ENCODE assay signal across 11 cellular contexts in genomic region chr12:2268478-2269286, GRCh38.
DNase-seq lines count a peak whose midpoint lies in the region; ATAC-seq and TF ChIP-seq lines count a peak whose summit lies in the region.
"Had no signal": no experiment of that assay in that cellular context is flagged by ENCODE, and none has a peak within 500 bp of the region (broad histone marks: within the 10 kb centered on the region; RNA-seq: fewer than 3 reads in every experiment).

No MANE protein-coding gene starts in this region.

- no peak overlapping the region for H3K27ac Mint-ChIP-seq in nephron progenitor cell
- no peak overlapping the region for H3K27ac Mint-ChIP-seq in activated naive CD4-positive, alpha-beta T cell treated with anti-CD3 and anti-CD28 coated beads, Interleukin-2, amount 10 ng/mL, durations not matched to agents 7 days and 5 days
- H3K27ac Mint-ChIP-seq: B cell had no signal

- H3K36me3 ChIP-seq in muscle layer of duodenum (ENCODE audit: control insufficient read depth in 1 of 2, insufficient read depth in 2 of 2, low read length in 2 of 2) = peaks cover 0 to 4% of the 10 kb centered on the region in 2 donors
- H3K36me3 ChIP-seq in testis (ENCODE audit: low read depth, missing control alignments) = no peaks in the 10 kb centered on the region
- H3K36me3 ChIP-seq: lower lobe of right lung had no signal

- H3K4me3 Mint-ChIP-seq in nephron progenitor cell = no peak overlapping the region
- H3K4me3 Mint-ChIP-seq in activated naive CD4-positive, alpha-beta T cell treated with anti-CD3 and anti-CD28 coated beads, Interleukin-2, amount 10 ng/mL, durations not matched to agents 7 days and 5 days = no peak overlapping the region
- H3K4me3 Mint-ChIP-seq: B cell had no signal

- H3K9me3 Mint-ChIP-seq in nephron progenitor cell = no peaks in the 10 kb centered on the region
- no peaks in the 10 kb centered on the region for H3K9me3 Mint-ChIP-seq in activated naive CD4-positive, alpha-beta T cell treated with anti-CD3 and anti-CD28 coated beads, Interleukin-2, amount 10 ng/mL, durations not matched to agents 7 days and 5 days

- DNase-seq in A172 (ENCODE audit: low spot score) (peak; percentile 82), LHCN-M2 (ENCODE audit: low read depth) (peak; percentile 73), dorsolateral prefrontal cortex (peak in 4 of 10 donors; percentile 24 to 50 (median 34)), nephron progenitor cell (no peak), left lobe of liver (ENCODE audit: low spot score) (no peak), testis (no peak)
- DNase-seq in activated naive CD4-positive, alpha-beta T cell treated with anti-CD3 and anti-CD28 coated beads, Interleukin-2, amount 10 ng/mL, durations not matched to agents 7 days and 5 days = no peak
- DNase-seq: lower lobe of right lung, NCI-H2081 had no signal

- ATAC-seq in left lobe of liver = no peak
- ATAC-seq: lower lobe of right lung had no signal

- WGBS in testis, 2 donors = 51 to 75% methylated on average over 17 to 18 of the region's 18 CpGs

- TF ChIP-seq CTCF in dorsolateral prefrontal cortex (IDR thresholded peaks at IDR 0.05 in 54 of 56, conservative IDR thresholded peaks at IDR 0.05 in 2 of 56; ENCODE audit: low read depth in 1 of 56, partially characterized antibody in 56 of 56) = no peak
- no peak for TF ChIP-seq CTCF in nephron progenitor cell (IDR thresholded peaks at IDR 0.05)
- no peak for TF ChIP-seq CTCF in testis (IDR thresholded peaks at IDR 0.05)

- peaks cover 0 to 5% (median 0%) of the 10 kb centered on the region in 45 donors for H3K27me3 ChIP-seq in dorsolateral prefrontal cortex
- no peaks in the 10 kb centered on the region for H3K27me3 ChIP-seq in muscle layer of duodenum (ENCODE audit: low read depth, low read length)
- no peaks in the 10 kb centered on the region for H3K27me3 ChIP-seq in testis

- intact Hi-C loops in dorsolateral prefrontal cortex (cut with DNase I) = no loop called here
- intact Hi-C loops in testis (cut with DNase I; ENCODE audit: low total_unique reads) = no loop called here

- H3K4me1 ChIP-seq in muscle layer of duodenum (ENCODE audit: control insufficient read depth in 1 of 2, insufficient read depth in 2 of 2, low read length in 2 of 2) (peaks cover 0 to 36% of the 10 kb centered on the region in 2 donors), testis (peaks cover 3% of the 10 kb centered on the region)

- no peaks in the 10 kb centered on the region for H3K36me3 Mint-ChIP-seq in nephron progenitor cell (ENCODE audit: low read depth)
- no peaks in the 10 kb centered on the region for H3K36me3 Mint-ChIP-seq in activated naive CD4-positive, alpha-beta T cell treated with anti-CD3 and anti-CD28 coated beads, Interleukin-2, amount 10 ng/mL, durations not matched to agents 7 days and 5 days

- CTCF ChIA-PET in activated naive CD4-positive, alpha-beta T cell treated with anti-CD3 and anti-CD28 coated beads, Interleukin-2, amount 10 ng/mL, durations not matched to agents 7 days and 5 days (lab: Charles Lee) = interaction anchor here (1.2 kb wide), 1 partner anchor 10 kb away, joined by 3 read pairs; no protein-coding TSS in a partner anchor

- H3K27me3 Mint-ChIP-seq in nephron progenitor cell (ENCODE audit: low read depth, poor library complexity) = peaks cover 37% of the 10 kb centered on the region
- H3K27me3 Mint-ChIP-seq in activated naive CD4-positive, alpha-beta T cell treated with anti-CD3 and anti-CD28 coated beads, Interleukin-2, amount 10 ng/mL, durations not matched to agents 7 days and 5 days = no peaks in the 10 kb centered on the region
- H3K27me3 Mint-ChIP-seq: B cell had no signal

- H3K27ac ChIP-seq in dorsolateral prefrontal cortex = peak overlapping the region in 48 of 59 donors; percentile 2 to 85 (median 65)
- H3K27ac ChIP-seq in muscle layer of duodenum (ENCODE audit: low read length) = peak overlapping the region; percentile 67
- H3K27ac ChIP-seq in testis = no peak overlapping the region
- H3K27ac ChIP-seq: lower lobe of right lung had no signal

- H3K4me1 Mint-ChIP-seq in nephron progenitor cell = no peaks in the 10 kb centered on the region
- H3K4me1 Mint-ChIP-seq in activated naive CD4-positive, alpha-beta T cell treated with anti-CD3 and anti-CD28 coated beads, Interleukin-2, amount 10 ng/mL, durations not matched to agents 7 days and 5 days = no peaks in the 10 kb centered on the region
- H3K4me1 Mint-ChIP-seq: B cell had no signal

- H3K4me3 ChIP-seq in dorsolateral prefrontal cortex (peak overlapping the region in 1 of 59 donors; percentile 3), muscle layer of duodenum (ENCODE audit: low read depth in 1 of 2, low read length in 2 of 2) (no peak overlapping the region), testis (no peak overlapping the region)
- H3K4me3 ChIP-seq: lower lobe of right lung had no signal

- no peaks in the 10 kb centered on the region for H3K9me3 ChIP-seq in muscle layer of duodenum (ENCODE audit: control insufficient read depth in 1 of 2, low read length in 2 of 2)
- no peaks in the 10 kb centered on the region for H3K9me3 ChIP-seq in testis
- H3K9me3 ChIP-seq: lower lobe of right lung had no signal

- no peak for TF ChIP-seq POLR2A in testis (IDR thresholded peaks at IDR 0.05)

Comparison
In these comparisons a context has a peak if more than half of its experiments do, and no peak if none do; other contexts are left out.
1. DNase-seq: peak in A172 (single experiment) and LHCN-M2 (single experiment); none in nephron progenitor cell (single experiment), left lobe of liver (single experiment), activated naive CD4-positive, alpha-beta T cell treated with anti-CD3 and anti-CD28 coated beads, Interleukin-2, amount 10 ng/mL, durations not matched to agents 7 days and 5 days (single experiment) and testis (single experiment).
2. H3K27ac ChIP-seq: peak in dorsolateral prefrontal cortex (48 of 59) and muscle layer of duodenum (single experiment); none in testis (0 of 2).